Comparison of ENCODE assay signal across 33 cellular contexts in the genomic region with DNA sequence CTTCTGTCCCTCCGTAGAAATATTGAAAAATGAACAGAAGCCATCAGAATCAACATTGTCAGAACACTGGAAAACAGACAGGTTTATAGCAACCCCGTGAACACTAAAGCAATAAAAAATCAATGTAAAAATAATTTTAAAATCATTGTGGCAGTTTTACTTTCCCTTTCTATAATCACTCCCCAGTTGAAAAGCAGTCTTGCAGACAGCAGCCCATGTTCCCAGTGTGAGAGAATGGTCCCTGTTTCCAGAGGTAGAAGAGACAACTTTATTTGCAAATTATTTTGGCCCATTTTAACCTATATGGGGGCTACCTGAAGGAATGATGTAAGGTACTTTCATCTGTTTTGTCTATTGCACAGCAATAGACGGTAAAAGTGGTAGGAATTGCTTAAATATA.
"Had no signal": no experiment of that assay in that cellular context is flagged by ENCODE, and none has a peak within 500 bp of the region (broad histone marks: within the 10 kb centered on the region; RNA-seq: fewer than 3 reads in every experiment).

No MANE protein-coding gene starts in this region.

- H3K36me3 ChIP-seq: adrenal gland, brain microvascular endothelial cell, breast epithelium had no signal

- FAIRE-seq: astrocyte, TTC549 had no signal

- H3K4me1 ChIP-seq: adrenal gland, body of pancreas, breast epithelium had no signal

- H3K4me3 ChIP-seq: adrenal gland, body of pancreas, breast epithelium had no signal

- H3K9me3 ChIP-seq: adrenal gland, body of pancreas, breast epithelium had no signal

- H3K27ac ChIP-seq: adrenal gland, body of pancreas, brain microvascular endothelial cell, breast epithelium, VCaP had no signal

- ATAC-seq: activated CD8-positive, alpha-beta T cell treated with anti-CD3 and anti-CD28 coated beads for 36 hours; activated naive CD4-positive, alpha-beta T cell treated with anti-CD3 and anti-CD28 coated beads, Interleukin-2, amount 50 U/mL, for 72 hours; activated T-cell treated with anti-CD3 and anti-CD28 coated beads, Interleukin-2, amount 50 U/mL, for 4 hours; activated T-cell treated with anti-CD3 and anti-CD28 coated beads, Interleukin-2, amount 50 U/mL, for 72 hours; activated T-helper 17 cell treated with anti-CD3 and anti-CD28 coated beads, Interleukin-2, amount 50 U/mL, for 72 hours; body of pancreas had no signal

- H3K27me3 ChIP-seq: adrenal gland, body of pancreas, brain microvascular endothelial cell, breast epithelium had no signal

- DNase-seq: activated B cell treated with CpG ODN at 0.5 μM for 24 hours; activated CD4-positive, alpha-beta memory T cell treated with anti-CD3 and anti-CD28 coated beads for 36 hours; activated CD4-positive, alpha-beta T cell treated with anti-CD3 and anti-CD28 coated beads for 4 hours; activated CD4-positive, alpha-beta T cell treated with anti-CD3 and anti-CD28 coated beads, Interleukin-2, amount 10 ng/mL, durations not matched to agents 24 days and 14 days; activated CD4-positive, alpha-beta T cell treated with anti-CD3 and anti-CD28 coated beads, Interleukin-2, amount 50 U/mL, for 1 hour; activated CD4-positive, alpha-beta T cell treated with anti-CD3 and anti-CD28 coated beads, Interleukin-2, amount 50 U/mL, for 4 hours; activated CD4-positive, CD25-positive, alpha-beta regulatory T cell treated with anti-CD3 and anti-CD28 coated beads, Interleukin-2, amount 50 U/mL, for 72 hours; activated CD8-positive, alpha-beta memory T cell treated with anti-CD3 and anti-CD28 coated beads, Interleukin-2, amount 50 U/mL, for 4 hours; activated CD8-positive, alpha-beta T cell treated with anti-CD3 and anti-CD28 coated beads for 36 hours; activated effector memory CD4-positive, alpha-beta T cell treated with anti-CD3 and anti-CD28 coated beads, Interleukin-2, amount 50 U/mL, for 16 hours; activated gamma-delta T cell treated with Interleukin-2 at 50 U/mL for 16 hours; activated naive CD4-positive, alpha-beta T cell; activated naive CD4-positive, alpha-beta T cell treated with anti-CD3 and anti-CD28 coated beads for 36 hours; activated naive CD4-positive, alpha-beta T cell treated with anti-CD3 and anti-CD28 coated beads, Interleukin-2, amount 50 U/mL, for 16 hours; activated naive CD8-positive, alpha-beta T cell treated with anti-CD3 and anti-CD28 coated beads for 36 hours; activated T-cell treated with anti-CD3 and anti-CD28 coated beads for 4 hours; activated T-cell treated with anti-CD3 and anti-CD28 coated beads, Interleukin-2, amount 50 U/mL, for 1 hour; activated T-cell treated with anti-CD3 and anti-CD28 coated beads, Interleukin-2, amount 50 U/mL, for 4 hours; activated T-cell treated with anti-CD3 and anti-CD28 coated beads, Interleukin-2, amount 50 U/mL, for 72 hours; adrenal gland; amniotic stem cell; aorta; body of pancreas; brain microvascular endothelial cell; central memory CD4-positive, alpha-beta T cell; T-helper 2 cell; T-helper 9 cell had no signal
